In genomic region chr9:95063300-95063699, GRCh38 we compare ENCODE assay signal across 18 cellular contexts.
A peak's percentile ranks its signal among the peaks of the same experiment; 100 is the strongest.
DNase-seq lines count a peak whose midpoint lies in the region; ATAC-seq and TF ChIP-seq lines count a peak whose summit lies in the region.
"Had no signal": no experiment of that assay in that cellular context is flagged by ENCODE, and none has a peak within 500 bp of the region (broad histone marks: within the 10 kb centered on the region; RNA-seq: fewer than 3 reads in every experiment).

No MANE protein-coding gene starts in this region.

- H3K27me3 ChIP-seq in gastroesophageal sphincter (no peaks in the 10 kb centered on the region), transverse colon (no peaks in the 10 kb centered on the region)
- H3K27me3 ChIP-seq: BE2C had no signal

- DNase-seq in osteocyte (ENCODE audit: extremely low spot score, unreplicated experiment) = peak; percentile 71
- no peak for DNase-seq in transverse colon
- no peak for DNase-seq in NK-92 treated with Interleukin-12 subunit alpha and Interleukin-12 subunit beta, amount 100 ng/mL, for 24 hours (lab: John Stamatoyannopoulos, UW)
- no peak for DNase-seq in central memory CD4-positive, alpha-beta T cell
- DNase-seq: activated CD4-positive, alpha-beta T cell treated with anti-CD3 and anti-CD28 coated beads, Interleukin-2, amount 50 U/mL, for 1 hour; anterior cingulate cortex; BE2C; cortex of kidney; KG1; mesenchymal stem cell; NCI-H1048; NCI-H2081; NCI-H510A; T-cell had no signal

- 65% methylated on average over 4 of the region's 10 CpGs; no CpG with 5 or more reads in 1 of the 2 donors for WGBS in gastroesophageal sphincter (ENCODE audit: low coverage in 1 of 2), 2 donors
- 96 to 97% methylated on average over 4 to 10 of the region's 10 CpGs for WGBS in transverse colon (ENCODE audit: low coverage in 1 of 2), 2 donors

- no peak for TF ChIP-seq EP300 in gastroesophageal sphincter (IDR thresholded peaks at IDR 0.05)
- no peak for TF ChIP-seq EP300 in transverse colon (IDR thresholded peaks at IDR 0.05; ENCODE audit: low read depth)

- H3K4me1 ChIP-seq in gastroesophageal sphincter = peaks cover 7 to 100% (median 60%) of the 10 kb centered on the region in 3 donors
- peaks cover 17 to 88% (median 50%) of the 10 kb centered on the region in 4 donors for H3K4me1 ChIP-seq in transverse colon

- no peak overlapping the region for H3K4me3 Mint-ChIP-seq in osteocyte (ENCODE audit: unreplicated experiment)
- H3K4me3 Mint-ChIP-seq: stimulated activated naive CD8-positive, alpha-beta T cell treated with anti-CD3 and anti-CD28 coated beads, Interleukin-15, Interleukin-2, amounts not matched to agents 100 ng/mL and 50 ng/mL, for 24 hours; T-cell had no signal

- H3K4me3 ChIP-seq in gastroesophageal sphincter (no peak overlapping the region), transverse colon (no peak overlapping the region)

- no peaks in the 10 kb centered on the region for H3K9me3 Mint-ChIP-seq in osteocyte (ENCODE audit: unreplicated experiment)
- H3K9me3 Mint-ChIP-seq: stimulated activated naive CD8-positive, alpha-beta T cell treated with anti-CD3 and anti-CD28 coated beads, Interleukin-15, Interleukin-2, amounts not matched to agents 100 ng/mL and 50 ng/mL, for 24 hours; T-cell had no signal

- no peaks in the 10 kb centered on the region for H3K27me3 Mint-ChIP-seq in osteocyte (ENCODE audit: unreplicated experiment)
- H3K27me3 Mint-ChIP-seq: stimulated activated naive CD8-positive, alpha-beta T cell treated with anti-CD3 and anti-CD28 coated beads, Interleukin-15, Interleukin-2, amounts not matched to agents 100 ng/mL and 50 ng/mL, for 24 hours; T-cell had no signal

- TF ChIP-seq CTCF in gastroesophageal sphincter (IDR thresholded peaks at IDR 0.05) (no peak), osteocyte (IDR thresholded peaks at IDR 0.05) (no peak), transverse colon (IDR thresholded peaks at IDR 0.05) (no peak)

- peak overlapping the region; percentile 6 for H3K27ac Mint-ChIP-seq in osteocyte (ENCODE audit: unreplicated experiment)
- H3K27ac Mint-ChIP-seq: stimulated activated naive CD8-positive, alpha-beta T cell treated with anti-CD3 and anti-CD28 coated beads, Interleukin-15, Interleukin-2, amounts not matched to agents 100 ng/mL and 50 ng/mL, for 24 hours; T-cell had no signal

- TF ChIP-seq POLR2A in gastroesophageal sphincter (IDR thresholded peaks at IDR 0.05) (no peak), transverse colon (IDR thresholded peaks at IDR 0.05) (no peak)

- H3K4me1 Mint-ChIP-seq in osteocyte (ENCODE audit: unreplicated experiment) = peaks cover 49% of the 10 kb centered on the region
- H3K4me1 Mint-ChIP-seq: T-cell had no signal

- H3K27ac ChIP-seq in angular gyrus (ENCODE audit: low read depth, low read length) (peak overlapping the region; percentile 14), gastroesophageal sphincter (peak overlapping the region; percentile 62 to 89 (median 84)), transverse colon (peak overlapping the region; percentile 74 to 91 (median 83))

- in situ Hi-C loops in transverse colon (cut with MboI; ENCODE audit: low pct_ligation_motif_present in 1 of 4, low pct_unique_long_range_greater_than_20kb in 1 of 4, low sequenced_read_pairs in 3 of 4) = no loop called here

- no peaks in the 10 kb centered on the region for H3K9me3 ChIP-seq in gastroesophageal sphincter
- no peaks in the 10 kb centered on the region for H3K9me3 ChIP-seq in transverse colon
- H3K9me3 ChIP-seq: BE2C had no signal

- H3K36me3 Mint-ChIP-seq in osteocyte (ENCODE audit: unreplicated experiment) = peaks cover 48% of the 10 kb centered on the region

- intact Hi-C loops in transverse colon (cut with DNase I; ENCODE audit: low total_unique reads) = no loop called here

- ATAC-seq in gastroesophageal sphincter = no peak
- ATAC-seq in GM19035 (IDR thresholded peaks at IDR 0.05; ENCODE audit: unreplicated experiment) = no peak
- ATAC-seq: T-cell had no signal

- H3K36me3 ChIP-seq in gastroesophageal sphincter (peaks cover 0 to 53% of the 10 kb centered on the region in 2 donors), transverse colon (peaks cover 0 to 11% (median 4%) of the 10 kb centered on the region in 4 donors)

Comparison
In these comparisons a context has a peak if more than half of its experiments do, and no peak if none do; other contexts are left out.
1. H3K27ac ChIP-seq: peak in every context shown above with its lines; median percentile 84 in gastroesophageal sphincter; 83 in transverse colon; 14 in angular gyrus.